17 cellular contexts compared by ENCODE assay signal in genomic region chr20:1186367-1186991, GRCh38. TPM values are rescaled to one million over a fixed set of nuclear protein-coding genes. Genes with fewer than 3 reads are reported as not detected.
A peak's percentile ranks its signal among the peaks of the same experiment; 100 is the strongest.
DNase-seq lines count a peak whose midpoint lies in the region; ATAC-seq, FAIRE-seq and TF ChIP-seq lines count a peak whose summit lies in the region.
"Had no signal": no experiment of that assay in that cellular context is flagged by ENCODE, and none has a peak within 500 bp of the region (broad histone marks: within the 10 kb centered on the region; RNA-seq: fewer than 3 reads in every experiment).

No MANE protein-coding gene starts in this region.

- H3K27me3 Mint-ChIP-seq in activated naive CD4-positive, alpha-beta T cell treated with anti-CD3 and anti-CD28 coated beads, Interleukin-2, amount 50 U/mL, for 24 hours: peaks cover 14% of the 10 kb centered on the region
- peaks cover 45% of the 10 kb centered on the region for H3K27me3 Mint-ChIP-seq in activated CD8-positive, alpha-beta T cell treated with anti-CD3 and anti-CD28 coated beads, Interleukin-2, amount 10 ng/mL, durations not matched to agents 7 days and 5 days (ENCODE audit: low read depth)

- in situ Hi-C loops in GM23248 (cut with MboI): no loop called here

- H3K4me1 Mint-ChIP-seq in activated naive CD4-positive, alpha-beta T cell treated with anti-CD3 and anti-CD28 coated beads, Interleukin-2, amount 50 U/mL, for 24 hours: peaks cover 14% of the 10 kb centered on the region
- peaks cover 11% of the 10 kb centered on the region for H3K4me1 Mint-ChIP-seq in activated CD8-positive, alpha-beta T cell treated with anti-CD3 and anti-CD28 coated beads, Interleukin-2, amount 10 ng/mL, durations not matched to agents 7 days and 5 days (ENCODE audit: low read depth)
- peaks cover 20% of the 10 kb centered on the region for H3K4me1 Mint-ChIP-seq in stimulated activated effector memory CD8-positive, alpha-beta T cell treated with anti-CD3 and anti-CD28 coated beads, Interleukin-12 subunit alpha, Interleukin-12 subunit beta, amount 100 ng/mL, for 72 hours

- H3K4me3 ChIP-seq in right lobe of liver (no peak overlapping the region), GM23248 (no peak overlapping the region), SJCRH30 (no peak overlapping the region), pancreas (no peak overlapping the region)

- TF ChIP-seq CTCF in right lobe of liver (IDR thresholded peaks at IDR 0.05): no peak
- TF ChIP-seq CTCF in pancreas (IDR thresholded peaks at IDR 0.05): no peak

- H3K27me3 ChIP-seq in right lobe of liver (no peaks in the 10 kb centered on the region), GM23248 (replicated peaks; ENCODE audit: insufficient read depth) (peaks cover 56% of the 10 kb centered on the region), SJCRH30 (0 out of 2 replicates have a peak, but pooled peaks cover 5% of the 10 kb centered on the region), pancreas (peaks cover 0 to 4% (median 0%) of the 10 kb centered on the region in 4 donors)
- H3K27me3 ChIP-seq: thyroid gland had no signal

- H3F3A ChIP-seq in GM23248 (ENCODE audit: insufficient read depth): no peaks in the 10 kb centered on the region

- H3K9ac ChIP-seq in GM23248: no peak overlapping the region

- H3K27ac Mint-ChIP-seq in activated naive CD4-positive, alpha-beta T cell treated with anti-CD3 and anti-CD28 coated beads, Interleukin-2, amount 50 U/mL, for 24 hours: no peak overlapping the region
- no peak overlapping the region for H3K27ac Mint-ChIP-seq in activated CD8-positive, alpha-beta T cell treated with anti-CD3 and anti-CD28 coated beads, Interleukin-2, amount 10 ng/mL, durations not matched to agents 7 days and 5 days
- H3K27ac Mint-ChIP-seq in stimulated activated effector memory CD8-positive, alpha-beta T cell treated with anti-CD3 and anti-CD28 coated beads, Interleukin-12 subunit alpha, Interleukin-12 subunit beta, amount 100 ng/mL, for 72 hours: no peak overlapping the region

- no peak for ATAC-seq in activated CD8-positive, alpha-beta T cell treated with anti-CD3 and anti-CD28 coated beads, Interleukin-2, amount 10 ng/mL, durations not matched to agents 7 days and 5 days
- ATAC-seq in right lobe of liver: peak; percentile 1 to 41 (median 10)
- ATAC-seq in stimulated activated effector memory CD8-positive, alpha-beta T cell treated with anti-CD3 and anti-CD28 coated beads, Interleukin-12 subunit alpha, Interleukin-12 subunit beta, amount 100 ng/mL, for 72 hours: no peak
- ATAC-seq in pancreas: no peak

- no peaks in the 10 kb centered on the region for H3K79me2 ChIP-seq in GM23248 (ENCODE audit: insufficient read depth)

- H3K9me2 ChIP-seq in GM23248 (ENCODE audit: insufficient read depth): no peaks in the 10 kb centered on the region

- no peak for TF ChIP-seq POLR2A in right lobe of liver (IDR thresholded peaks at IDR 0.05)

- H4K20me1 ChIP-seq in GM23248 (ENCODE audit: insufficient read depth): no peaks in the 10 kb centered on the region

- no peak overlapping the region for H3K27ac ChIP-seq in right lobe of liver
- H3K27ac ChIP-seq in GM23248: no peak overlapping the region
- H3K27ac ChIP-seq in SJCRH30: no peak overlapping the region
- no peak overlapping the region for H3K27ac ChIP-seq in pancreas
- H3K27ac ChIP-seq: adrenal gland, thyroid gland had no signal

- CTCF ChIA-PET in activated CD8-positive, alpha-beta T cell treated with anti-CD3 and anti-CD28 coated beads, Interleukin-2, amount 10 ng/mL, durations not matched to agents 7 days and 5 days (lab: Charles Lee): interaction anchor here (1.0 to 2.4 kb wide), 5 partner anchors 10 to 231 kb away, joined by 3 to 11 read pairs (median 3); no protein-coding TSS in a partner anchor

- intact Hi-C loops in right lobe of liver (cut with DNase I): loop anchor here in 1 of 2 donors (10.0 kb wide), 1 partner anchor 62 kb away; no protein-coding TSS in a partner anchor
- intact Hi-C loops in pancreas (cut with DNase I): no loop called here

- 62% methylated on average over 5 of the region's 13 CpGs for WGBS in right lobe of liver (ENCODE audit: insufficient coverage, low coverage, low lambda C conversion rate, missing lambda C conversion rate)
- WGBS in GM23248 (ENCODE audit: low coverage in 1 of 2, low lambda C conversion rate in 2 of 2, missing lambda C conversion rate in 2 of 2), 2 experiments: 68 to 69% methylated on average over 13 of the region's 13 CpGs
- WGBS in pancreas, 2 donors: 79 to 83% methylated on average over 13 of the region's 13 CpGs

- DNase-seq in activated naive CD4-positive, alpha-beta T cell (lab: John Stamatoyannopoulos, UW): no peak
- DNase-seq in activated CD8-positive, alpha-beta T cell treated with anti-CD3 and anti-CD28 coated beads, Interleukin-2, amount 10 ng/mL, durations not matched to agents 7 days and 5 days: no peak
- DNase-seq in right lobe of liver (no peak), GM23248 (no peak), SJCRH30 (no peak), pancreas (no peak)
- no peak for DNase-seq in stimulated activated effector memory CD8-positive, alpha-beta T cell treated with anti-CD3 and anti-CD28 coated beads, Interleukin-12 subunit alpha, Interleukin-12 subunit beta, amount 100 ng/mL, for 72 hours (ENCODE audit: low spot score in 2 of 2)
- DNase-seq: activated CD4-positive, CD25-positive, alpha-beta regulatory T cell; kidney; NCI-H524 treated with DMSO at 0.1 percent for 48 hours had no signal

- POLR2A ChIA-PET in activated CD8-positive, alpha-beta T cell treated with anti-CD3 and anti-CD28 coated beads, Interleukin-2, amount 10 ng/mL, durations not matched to agents 7 days and 5 days (lab: Charles Lee): no interaction called here

- H3K36me3 ChIP-seq in right lobe of liver (no peaks in the 10 kb centered on the region), GM23248 (ENCODE audit: low read depth) (no peaks in the 10 kb centered on the region), SJCRH30 (no peaks in the 10 kb centered on the region), pancreas (no peaks in the 10 kb centered on the region)
- H3K36me3 ChIP-seq: adrenal gland, thyroid gland had no signal

- peaks cover 0 to 23% (median 8%) of the 10 kb centered on the region in 4 donors for H3K4me1 ChIP-seq in right lobe of liver
- H3K4me1 ChIP-seq in GM23248 (ENCODE audit: insufficient read depth): no peaks in the 10 kb centered on the region
- H3K4me1 ChIP-seq in SJCRH30: no peaks in the 10 kb centered on the region
- no peaks in the 10 kb centered on the region for H3K4me1 ChIP-seq in pancreas

- H3K9me3 Mint-ChIP-seq in activated naive CD4-positive, alpha-beta T cell treated with anti-CD3 and anti-CD28 coated beads, Interleukin-2, amount 50 U/mL, for 24 hours: no peaks in the 10 kb centered on the region
- no peaks in the 10 kb centered on the region for H3K9me3 Mint-ChIP-seq in activated CD8-positive, alpha-beta T cell treated with anti-CD3 and anti-CD28 coated beads, Interleukin-2, amount 10 ng/mL, durations not matched to agents 7 days and 5 days (ENCODE audit: insufficient read depth)
- no peaks in the 10 kb centered on the region for H3K9me3 Mint-ChIP-seq in stimulated activated effector memory CD8-positive, alpha-beta T cell treated with anti-CD3 and anti-CD28 coated beads, Interleukin-12 subunit alpha, Interleukin-12 subunit beta, amount 100 ng/mL, for 72 hours

- FAIRE-seq in pancreas (lab: Jason Lieb, UNC): no peak
- FAIRE-seq: kidney had no signal

- H3K4me3 Mint-ChIP-seq in activated naive CD4-positive, alpha-beta T cell treated with anti-CD3 and anti-CD28 coated beads, Interleukin-2, amount 50 U/mL, for 24 hours: peak overlapping the region; percentile 76
- H3K4me3 Mint-ChIP-seq in activated CD8-positive, alpha-beta T cell treated with anti-CD3 and anti-CD28 coated beads, Interleukin-2, amount 10 ng/mL, durations not matched to agents 7 days and 5 days: peak overlapping the region; percentile 56
- H3K4me3 Mint-ChIP-seq in stimulated activated effector memory CD8-positive, alpha-beta T cell treated with anti-CD3 and anti-CD28 coated beads, Interleukin-12 subunit alpha, Interleukin-12 subunit beta, amount 100 ng/mL, for 72 hours: peak overlapping the region; percentile 62

- H3K4me2 ChIP-seq in GM23248 (ENCODE audit: unreplicated experiment): no peak overlapping the region

- H3K36me3 Mint-ChIP-seq in activated naive CD4-positive, alpha-beta T cell treated with anti-CD3 and anti-CD28 coated beads, Interleukin-2, amount 50 U/mL, for 24 hours: peaks cover 2% of the 10 kb centered on the region
- no peaks in the 10 kb centered on the region for H3K36me3 Mint-ChIP-seq in activated CD8-positive, alpha-beta T cell treated with anti-CD3 and anti-CD28 coated beads, Interleukin-2, amount 10 ng/mL, durations not matched to agents 7 days and 5 days (ENCODE audit: low read depth)
- peaks cover 6% of the 10 kb centered on the region for H3K36me3 Mint-ChIP-seq in stimulated activated effector memory CD8-positive, alpha-beta T cell treated with anti-CD3 and anti-CD28 coated beads, Interleukin-12 subunit alpha, Interleukin-12 subunit beta, amount 100 ng/mL, for 72 hours

- no peak overlapping the region for H2AFZ ChIP-seq in GM23248

- H3K9me3 ChIP-seq in right lobe of liver (no peaks in the 10 kb centered on the region), GM23248 (ENCODE audit: low read depth) (no peaks in the 10 kb centered on the region), SJCRH30 (replicated peaks) (no peaks in the 10 kb centered on the region), pancreas (no peaks in the 10 kb centered on the region)
- H3K9me3 ChIP-seq: adrenal gland, thyroid gland had no signal

RNA-seq across cellular contexts. Expression of gene TMEM74B, which starts 1.7 kb away (rescaled TPM):
- total RNA-seq in activated CD8-positive, alpha-beta T cell treated with anti-CD3 and anti-CD28 coated beads, Interleukin-2, amount 10 ng/mL, durations not matched to agents 7 days and 5 days: 1 to 10 TPM in 1 of 2 experiments, under 1 TPM in 1; 0.39 to 1.1 TPM
- total RNA-seq in right lobe of liver (1 to 10 TPM in 4 of 6 experiments, under 1 TPM in 2; 0.37 to 2.8 (median 1.8) TPM), pancreas (1 to 10 TPM in 1 of 6 donors, under 1 TPM in 5; 0.22 to 1.6 (median 0.59) TPM)
- 0.43 TPM in 1 of 2 replicates, not detected in the other for total RNA-seq in GM23248 (2014; rRNA removed; shearing (Covaris generic))
- polyA plus RNA-seq in GM23248 (2016; fragmentation: Nextera tagmentation; extraction: Ambion mirVana) (0.18 and 0.23 TPM in 2 replicates), pancreas (10 to 100 TPM in 1 of 2 donors, 1 to 10 TPM in 1; 4.4 to 15.3 TPM)
- not detected in 2 replicates for total RNA-seq in SJCRH30 (2014; rRNA removed; shearing (Covaris generic))
- polyA plus RNA-seq: AG04450 had no signal

RNA-seq across cellular contexts. Expression of gene C20orf202, which starts 16.8 kb away (rescaled TPM):
- not detected for total RNA-seq in activated CD8-positive, alpha-beta T cell treated with anti-CD3 and anti-CD28 coated beads, Interleukin-2, amount 10 ng/mL, durations not matched to agents 7 days and 5 days
- total RNA-seq in right lobe of liver: under 1 TPM in 1 of 6 experiments, not detected in 5; 0.19 TPM
- not detected in 2 replicates for total RNA-seq in GM23248 (2014; rRNA removed; shearing (Covaris generic))
- not detected in 2 replicates for polyA plus RNA-seq in GM23248 (2016; fragmentation: Nextera tagmentation; extraction: Ambion mirVana)
- not detected in 2 replicates for total RNA-seq in SJCRH30 (2014; rRNA removed; shearing (Covaris generic))
- under 1 TPM in 3 of 6 donors, not detected in 3; 0.13 to 0.18 (median 0.14) TPM for total RNA-seq in pancreas
- under 1 TPM in 1 of 2 donors, not detected in 1; 0.23 TPM for polyA plus RNA-seq in pancreas
- total RNA-seq: HT1080 had no signal
- polyA plus RNA-seq: AG04450 had no signal

RNA-seq across cellular contexts. Expression of gene RAD21L1, which starts 39.4 kb away (rescaled TPM):
- total RNA-seq in activated CD8-positive, alpha-beta T cell treated with anti-CD3 and anti-CD28 coated beads, Interleukin-2, amount 10 ng/mL, durations not matched to agents 7 days and 5 days: under 1 TPM in 1 of 2 experiments, not detected in 1; 0.18 TPM
- not detected for total RNA-seq in right lobe of liver
- total RNA-seq in GM23248 (2014; rRNA removed; shearing (Covaris generic)): not detected in 2 replicates
- 0.16 TPM in 2 replicates for polyA plus RNA-seq in GM23248 (2016; fragmentation: Nextera tagmentation; extraction: Ambion mirVana)
- 0.28 TPM in 1 of 2 replicates, not detected in the other for total RNA-seq in SJCRH30 (2014; rRNA removed; shearing (Covaris generic))
- total RNA-seq in pancreas: not detected
- not detected for polyA plus RNA-seq in pancreas
- total RNA-seq: adrenal gland, cerebellum, kidney, renal cortical epithelial cell, thyroid gland had no signal

Comparison
In these comparisons a context has a peak if more than half of its experiments do, and no peak if none do; other contexts are left out.
1. ATAC-seq: peak in right lobe of liver (4 of 4); none in activated CD8-positive, alpha-beta T cell treated with anti-CD3 and anti-CD28 coated beads, Interleukin-2, amount 10 ng/mL, durations not matched to agents 7 days and 5 days (single experiment), stimulated activated effector memory CD8-positive, alpha-beta T cell treated with anti-CD3 and anti-CD28 coated beads, Interleukin-12 subunit alpha, Interleukin-12 subunit beta, amount 100 ng/mL, for 72 hours (single experiment) and pancreas (0 of 4).
2. Peak in every context shown above with its lines, with median percentiles within 50 percentile points of each other: H3K4me3 Mint-ChIP-seq.